17 cellular contexts compared by ENCODE assay signal in the genomic region with DNA sequence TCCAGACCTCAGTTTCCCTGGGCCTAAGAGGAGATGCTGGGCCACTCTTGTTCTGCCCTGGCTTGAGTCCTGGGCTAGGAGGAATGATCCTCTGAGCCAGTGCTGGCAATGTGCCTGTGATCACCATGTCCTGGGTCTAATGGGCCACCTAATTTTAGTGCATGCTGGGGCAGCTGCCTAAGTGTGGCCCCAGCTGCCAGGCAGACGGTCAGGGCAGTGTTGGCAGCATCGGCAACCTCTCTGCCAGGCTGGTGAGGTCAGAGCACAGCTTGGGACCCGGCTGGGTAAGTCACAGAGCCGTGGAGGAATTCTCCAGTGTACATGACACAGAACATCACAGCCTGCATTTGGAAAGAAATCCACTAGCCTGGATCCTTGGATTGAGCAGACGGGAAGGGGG. TPM values are rescaled to one million over a fixed set of nuclear protein-coding genes. Genes with fewer than 3 reads are reported as not detected.
"Had no signal": no experiment of that assay in that cellular context is flagged by ENCODE, and none has a peak within 500 bp of the region (broad histone marks: within the 10 kb centered on the region; RNA-seq: fewer than 3 reads in every experiment).

No MANE protein-coding gene starts in this region.

- DNase-seq: activated B cell treated with CpG ODN at 0.5 μM for 24 hours; activated CD4-positive, alpha-beta T cell treated with anti-CD3 and anti-CD28 coated beads, Interleukin-2, amount 10 ng/mL, durations not matched to agents 7 days and 5 days; activated CD8-positive, alpha-beta memory T cell treated with anti-CD3 and anti-CD28 coated beads for 24 hours; activated naive CD8-positive, alpha-beta T cell treated with anti-CD3 and anti-CD28 coated beads for 36 hours; amygdala; brain microvascular endothelial cell; cortex of kidney; effector CD4-positive, alpha-beta T cell; glutamatergic neuron; immature natural killer cell; mucosa of descending colon; naive thymus-derived CD8-positive, alpha-beta T cell; SW 1271; upper lobe of right lung had no signal

- ATAC-seq: mucosa of descending colon; naive thymus-derived CD8-positive, alpha-beta T cell; upper lobe of right lung had no signal

- H3K4me3 ChIP-seq: esophagus muscularis mucosa, mucosa of descending colon, upper lobe of right lung had no signal

- H3K36me3 ChIP-seq: brain microvascular endothelial cell, esophagus muscularis mucosa, neutrophil, upper lobe of right lung had no signal

- H3K27ac ChIP-seq: brain microvascular endothelial cell, esophagus muscularis mucosa, neutrophil, upper lobe of right lung had no signal

- H3K4me1 ChIP-seq: upper lobe of right lung had no signal

- H3K9me3 ChIP-seq: esophagus muscularis mucosa, mucosa of descending colon, neutrophil, upper lobe of right lung had no signal

RNA-seq across cellular contexts. Expression of a gene that starts 21.4 kb away (rescaled TPM):
- total RNA-seq: activated B cell treated with CpG ODN at 0.5 μM for 24 hours; activated CD4-positive, alpha-beta T cell treated with anti-CD3 and anti-CD28 coated beads, Interleukin-2, amount 10 ng/mL, durations not matched to agents 7 days and 5 days; activated naive CD8-positive, alpha-beta T cell treated with anti-CD3 and anti-CD28 coated beads for 36 hours; lung microvascular endothelial cell; naive thymus-derived CD8-positive, alpha-beta T cell; upper lobe of right lung had no signal
- polyA plus RNA-seq: immature natural killer cell; naive thymus-derived CD8-positive, alpha-beta T cell had no signal
